Comparison of ENCODE assay signal across 29 cellular contexts in genomic region chr11:43511959-43512358, GRCh38.
"Had no signal": no experiment of that assay in that cellular context is flagged by ENCODE, and none has a peak within 500 bp of the region (broad histone marks: within the 10 kb centered on the region; RNA-seq: fewer than 3 reads in every experiment).

No MANE protein-coding gene starts in this region.

- H3K36me3 ChIP-seq: neural progenitor cell, ovary, suprapubic skin, tibial artery, transverse colon, upper lobe of right lung, uterus had no signal

- ATAC-seq: naive thymus-derived CD4-positive, alpha-beta T cell; natural killer cell; psoas muscle; right cardiac atrium; sciatic nerve; stimulated activated memory B cell treated with anti-CD40 and anti-IgM and Interleukin-4, amounts not matched to agents 10 μg/mL and 1 μg/mL and 100 μg/mL, for 72 hours; stimulated activated naive CD8-positive, alpha-beta T cell treated with anti-CD3 and anti-CD28 coated beads, Interleukin-15, amount 100 ng/mL, for 72 hours; stimulated activated naive CD8-positive, alpha-beta T cell treated with anti-CD3 and anti-CD28 coated beads, Interleukin-15, Interleukin-2, amounts not matched to agents 100 U/mL and 50 U/mL, for 24 hours; upper lobe of right lung had no signal

- H3K4me1 Mint-ChIP-seq: nephron; stimulated activated memory B cell treated with anti-CD40 and anti-IgM and Interleukin-4, amounts not matched to agents 10 μg/mL and 1 μg/mL and 100 μg/mL, for 72 hours had no signal

- H3K9me3 Mint-ChIP-seq: natural killer cell, type B pancreatic cell had no signal

- H2AFZ ChIP-seq: neural progenitor cell, parathyroid adenoma had no signal

- H3K9me3 ChIP-seq: ovary, psoas muscle, suprapubic skin, testis, tibial artery, transverse colon, upper lobe of right lung, uterus had no signal

- H3K4me1 ChIP-seq: parathyroid adenoma, psoas muscle, suprapubic skin, testis, tibial artery, upper lobe of right lung, uterus had no signal

- H3K79me2 ChIP-seq: parathyroid adenoma had no signal

- H3K27ac ChIP-seq: neural progenitor cell, ovary, parathyroid adenoma, psoas muscle, skin epidermis, suprapubic skin, testis, tibial artery, transverse colon, upper lobe of right lung, uterus had no signal

- H3K36me3 Mint-ChIP-seq: naive thymus-derived CD4-positive, alpha-beta T cell; natural killer cell; neural progenitor cell; stimulated activated memory B cell treated with anti-CD40 and anti-IgM and Interleukin-4, amounts not matched to agents 10 μg/mL and 1 μg/mL and 100 μg/mL, for 72 hours; type B pancreatic cell had no signal

- H3K4me3 ChIP-seq: neural progenitor cell, ovary, psoas muscle, skin epidermis, suprapubic skin, testis, tibial artery, transverse colon, upper lobe of right lung, uterus had no signal

- H3K9ac ChIP-seq: neural progenitor cell, parathyroid adenoma had no signal

- H3K27me3 ChIP-seq: neural progenitor cell, ovary, testis, transverse colon, uterus had no signal

- H3K4me2 ChIP-seq: neural progenitor cell had no signal

- H3K4me3 Mint-ChIP-seq: naive thymus-derived CD4-positive, alpha-beta T cell; natural killer cell; nephron; neural progenitor cell; stimulated activated memory B cell treated with anti-CD40 and anti-IgM and Interleukin-4, amounts not matched to agents 10 μg/mL and 1 μg/mL and 100 μg/mL, for 72 hours; stimulated activated naive CD8-positive, alpha-beta T cell treated with anti-CD3 and anti-CD28 coated beads, Interleukin-15, amount 100 ng/mL, for 72 hours; type B pancreatic cell had no signal

- DNase-seq: naive thymus-derived CD4-positive, alpha-beta T cell; natural killer cell; occipital lobe; ovary; posterior cingulate gyrus; psoas muscle; right cardiac atrium; stimulated activated CD4-positive, alpha-beta T cell treated with anti-CD3 and anti-CD28 coated beads, Interleukin-15, amount 100 ng/mL, for 24 hours; stimulated activated CD4-positive, alpha-beta T cell treated with anti-CD3 and anti-CD28 coated beads, Interleukin-2, amount 100 ng/mL, for 24 hours; stimulated activated CD4-positive, alpha-beta T cell treated with anti-CD3 and anti-CD28 coated beads, Interleukin-2, amount 100 ng/mL, for 48 hours; stimulated activated CD4-positive, alpha-beta T cell treated with anti-CD3 and anti-CD28 coated beads, Interleukin-4, amount 100 ng/mL, for 24 hours; stimulated activated naive CD4-positive, alpha-beta T cell; stimulated activated naive CD8-positive, alpha-beta T cell treated with anti-CD3 and anti-CD28 coated beads, Interleukin-15, amount 100 ng/mL, for 72 hours; stimulated activated naive CD8-positive, alpha-beta T cell treated with anti-CD3 and anti-CD28 coated beads, Interleukin-15, Interleukin-2, amounts not matched to agents 100 U/mL and 50 U/mL, for 24 hours; substantia nigra; testis; tibial artery; transverse colon; upper lobe of right lung; uterus had no signal

- H3K27ac Mint-ChIP-seq: naive thymus-derived CD4-positive, alpha-beta T cell; natural killer cell; nephron; neural progenitor cell; progenitor cell of endocrine pancreas; stimulated activated memory B cell treated with anti-CD40 and anti-IgM and Interleukin-4, amounts not matched to agents 10 μg/mL and 1 μg/mL and 100 μg/mL, for 72 hours; stimulated activated naive CD8-positive, alpha-beta T cell treated with anti-CD3 and anti-CD28 coated beads, Interleukin-15, amount 100 ng/mL, for 72 hours; type B pancreatic cell had no signal
